Comparison of ENCODE assay signal across 1 cellular context in the genomic region with DNA sequence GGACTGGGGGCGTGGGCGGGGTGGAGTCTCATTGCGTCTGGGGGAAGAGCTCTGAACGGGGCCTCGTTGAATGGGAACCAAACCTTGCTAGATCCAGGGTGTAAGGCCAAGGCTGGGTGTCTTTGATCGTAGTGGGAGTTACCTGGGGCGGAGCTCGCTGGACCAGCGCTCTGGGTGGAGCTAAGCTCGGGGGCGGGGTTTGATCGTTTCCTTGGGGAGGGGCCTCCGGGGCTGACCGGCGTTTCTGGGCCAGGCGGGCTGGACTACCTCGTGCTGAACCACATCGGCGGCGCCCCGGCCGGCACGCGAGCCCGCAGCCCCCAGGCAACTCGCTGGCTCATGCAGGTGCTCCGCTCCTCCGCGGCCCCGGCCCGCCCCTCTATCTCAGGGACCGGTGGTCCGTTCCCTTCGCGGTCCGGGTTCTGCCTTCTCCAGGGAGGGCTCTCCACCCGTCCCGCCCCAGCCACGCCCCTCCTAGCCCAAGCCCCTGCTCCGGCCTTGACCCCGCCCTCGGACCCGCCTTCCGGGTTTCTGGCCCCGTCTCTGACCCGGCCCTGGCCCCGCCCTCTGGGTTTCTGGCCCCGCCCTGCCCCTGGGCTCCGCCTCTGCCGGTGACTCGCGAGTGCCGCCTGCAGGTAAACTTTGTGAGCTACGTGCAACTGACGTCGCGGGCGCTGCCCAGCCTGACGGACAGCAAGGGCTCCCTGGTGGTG.
TF ChIP-seq lines count a peak whose summit lies in the region.

No MANE protein-coding gene starts in this region.

TF ChIP-seq in SK-N-SH treated with all-trans-retinoic acid at 6 μM for 48 hours, 23 proteins besides CTCF, POLR2A, EP300 and RAD21 (continued from another document):
- TF ChIP-seq PATZ1 (CRISPR knock-in tag; IDR thresholded peaks at IDR 0.05; ENCODE audit: borderline replicate concordance) (no peak), ESRRG (CRISPR knock-in tag; IDR thresholded peaks at IDR 0.05) (no peak), TOX (CRISPR knock-in tag; IDR thresholded peaks at IDR 0.05; ENCODE audit: borderline replicate concordance) (no peak), SNAI2 (CRISPR knock-in tag; IDR thresholded peaks at IDR 0.05) (no peak), TCF4 (CRISPR knock-in tag; IDR thresholded peaks at IDR 0.05; ENCODE audit: borderline replicate concordance) (no peak)
- TF ChIP-seq, protein P1, sequence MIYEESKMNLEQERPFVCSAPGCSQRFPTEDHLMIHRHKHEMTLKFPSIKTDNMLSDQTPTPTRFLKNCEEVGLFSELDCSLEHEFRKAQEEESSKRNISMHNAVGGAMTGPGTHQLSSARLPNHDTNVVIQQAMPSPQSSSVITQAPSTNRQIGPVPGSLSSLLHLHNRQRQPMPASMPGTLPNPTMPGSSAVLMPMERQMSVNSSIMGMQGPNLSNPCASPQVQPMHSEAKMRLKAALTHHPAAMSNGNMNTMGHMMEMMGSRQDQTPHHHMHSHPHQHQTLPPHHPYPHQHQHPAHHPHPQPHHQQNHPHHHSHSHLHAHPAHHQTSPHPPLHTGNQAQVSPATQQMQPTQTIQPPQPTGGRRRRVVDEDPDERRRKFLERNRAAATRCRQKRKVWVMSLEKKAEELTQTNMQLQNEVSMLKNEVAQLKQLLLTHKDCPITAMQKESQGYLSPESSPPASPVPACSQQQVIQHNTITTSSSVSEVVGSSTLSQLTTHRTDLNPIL (CRISPR knock-in tag; IDR thresholded peaks at IDR 0.05; ENCODE audit: low read depth), result no peak
- TF ChIP-seq, protein P2, sequence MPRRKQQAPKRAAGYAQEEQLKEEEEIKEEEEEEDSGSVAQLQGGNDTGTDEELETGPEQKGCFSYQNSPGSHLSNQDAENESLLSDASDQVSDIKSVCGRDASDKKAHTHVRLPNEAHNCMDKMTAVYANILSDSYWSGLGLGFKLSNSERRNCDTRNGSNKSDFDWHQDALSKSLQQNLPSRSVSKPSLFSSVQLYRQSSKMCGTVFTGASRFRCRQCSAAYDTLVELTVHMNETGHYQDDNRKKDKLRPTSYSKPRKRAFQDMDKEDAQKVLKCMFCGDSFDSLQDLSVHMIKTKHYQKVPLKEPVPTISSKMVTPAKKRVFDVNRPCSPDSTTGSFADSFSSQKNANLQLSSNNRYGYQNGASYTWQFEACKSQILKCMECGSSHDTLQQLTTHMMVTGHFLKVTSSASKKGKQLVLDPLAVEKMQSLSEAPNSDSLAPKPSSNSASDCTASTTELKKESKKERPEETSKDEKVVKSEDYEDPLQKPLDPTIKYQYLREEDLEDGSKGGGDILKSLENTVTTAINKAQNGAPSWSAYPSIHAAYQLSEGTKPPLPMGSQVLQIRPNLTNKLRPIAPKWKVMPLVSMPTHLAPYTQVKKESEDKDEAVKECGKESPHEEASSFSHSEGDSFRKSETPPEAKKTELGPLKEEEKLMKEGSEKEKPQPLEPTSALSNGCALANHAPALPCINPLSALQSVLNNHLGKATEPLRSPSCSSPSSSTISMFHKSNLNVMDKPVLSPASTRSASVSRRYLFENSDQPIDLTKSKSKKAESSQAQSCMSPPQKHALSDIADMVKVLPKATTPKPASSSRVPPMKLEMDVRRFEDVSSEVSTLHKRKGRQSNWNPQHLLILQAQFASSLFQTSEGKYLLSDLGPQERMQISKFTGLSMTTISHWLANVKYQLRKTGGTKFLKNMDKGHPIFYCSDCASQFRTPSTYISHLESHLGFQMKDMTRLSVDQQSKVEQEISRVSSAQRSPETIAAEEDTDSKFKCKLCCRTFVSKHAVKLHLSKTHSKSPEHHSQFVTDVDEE (CRISPR knock-in tag; IDR thresholded peaks at IDR 0.05), result no peak
- TF ChIP-seq, protein P3, sequence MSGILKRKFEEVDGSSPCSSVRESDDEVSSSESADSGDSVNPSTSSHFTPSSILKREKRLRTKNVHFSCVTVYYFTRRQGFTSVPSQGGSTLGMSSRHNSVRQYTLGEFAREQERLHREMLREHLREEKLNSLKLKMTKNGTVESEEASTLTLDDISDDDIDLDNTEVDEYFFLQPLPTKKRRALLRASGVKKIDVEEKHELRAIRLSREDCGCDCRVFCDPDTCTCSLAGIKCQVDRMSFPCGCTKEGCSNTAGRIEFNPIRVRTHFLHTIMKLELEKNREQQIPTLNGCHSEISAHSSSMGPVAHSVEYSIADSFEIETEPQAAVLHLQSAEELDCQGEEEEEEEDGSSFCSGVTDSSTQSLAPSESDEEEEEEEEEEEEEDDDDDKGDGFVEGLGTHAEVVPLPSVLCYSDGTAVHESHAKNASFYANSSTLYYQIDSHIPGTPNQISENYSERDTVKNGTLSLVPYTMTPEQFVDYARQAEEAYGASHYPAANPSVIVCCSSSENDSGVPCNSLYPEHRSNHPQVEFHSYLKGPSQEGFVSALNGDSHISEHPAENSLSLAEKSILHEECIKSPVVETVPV (CRISPR knock-in tag; IDR thresholded peaks at IDR 0.05), result no peak
TF ChIP-seq in SK-N-SH treated with all-trans-retinoic acid at 6 μM for 48 hours: peak in this region for 0.
